ENCODE assay signal across 8 cellular contexts in the genomic region with DNA sequence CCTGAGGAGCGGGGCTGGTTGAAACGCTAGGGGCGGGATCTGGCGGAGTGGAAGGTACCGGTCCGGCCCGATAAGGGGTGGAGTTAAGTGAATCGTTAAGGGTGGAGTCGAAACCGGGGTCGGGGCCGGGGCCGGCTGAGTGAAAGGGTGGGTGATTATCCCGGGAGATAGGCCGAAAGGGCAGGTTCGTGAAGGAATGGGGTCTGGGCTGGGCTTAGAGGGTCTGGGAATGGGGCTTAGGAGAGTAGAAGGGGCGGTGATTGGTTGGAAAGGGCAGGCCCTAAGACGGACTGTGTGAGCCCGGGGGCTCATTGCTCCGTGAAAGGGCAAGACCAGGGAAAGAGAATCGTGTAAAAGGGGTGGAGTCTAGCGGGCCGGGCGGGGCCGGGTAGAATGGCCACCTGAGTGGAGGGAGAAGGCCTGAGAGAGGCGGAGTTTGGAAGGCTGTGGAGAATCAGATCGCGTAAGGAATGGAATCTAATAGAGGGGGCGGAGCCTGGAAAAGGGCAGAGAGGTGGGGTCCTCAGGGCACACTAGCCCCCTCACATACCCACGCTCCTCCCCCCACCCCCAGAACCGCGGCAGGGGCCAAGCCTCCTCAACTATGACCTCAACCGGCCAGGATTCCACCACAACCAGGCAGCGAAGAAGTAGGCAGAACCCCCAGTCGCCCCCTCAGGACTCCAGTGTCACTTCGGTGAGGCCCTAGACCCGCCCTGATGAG. TPM values are rescaled to one million over a fixed set of nuclear protein-coding genes. Genes with fewer than 3 reads are reported as not detected.
A peak's percentile ranks its signal among the peaks of the same experiment; 100 is the strongest.
DNase-seq lines count a peak whose midpoint lies in the region; ATAC-seq and TF ChIP-seq lines count a peak whose summit lies in the region.

No MANE protein-coding gene starts in this region.

- H3K4me1 ChIP-seq in IMR-90 (ENCODE audit: control insufficient read depth, insufficient read depth, low read length): 0 out of 2 replicates have a peak, but pooled peaks cover 3% of the 10 kb centered on the region
- H3K4me1 ChIP-seq in thoracic aorta (ENCODE audit: control insufficient read depth in 1 of 2, low read depth in 2 of 2): no peaks in the 10 kb centered on the region

- H4K8ac ChIP-seq in IMR-90 (ENCODE audit: low read depth in 2 of 2, low read length in 2 of 2): peak overlapping the region; percentile 78 to 90

- peak overlapping the region; percentile 32 for H3K4me2 ChIP-seq in IMR-90 (ENCODE audit: low read depth, low read length)

- no peak for TF ChIP-seq CTCF in IMR-90 (conservative IDR thresholded peaks at IDR 0.05; ENCODE audit: low read depth, low read length)
- TF ChIP-seq CTCF in fibroblast of the aortic adventitia (IDR thresholded peaks at IDR 0.05; ENCODE audit: insufficient read depth, low read length): no peak
- TF ChIP-seq CTCF in neural crest cell (conservative IDR thresholded peaks at IDR 0.05): no peak
- TF ChIP-seq CTCF in thoracic aorta (IDR thresholded peaks at IDR 0.05): no peak

- peak overlapping the region; percentile 67; the same call in 1 of the 2 replicates for H3K14ac ChIP-seq in IMR-90 (replicated peaks; ENCODE audit: low read depth, low read length)

- H3K27me3 ChIP-seq in IMR-90 (ENCODE audit: control insufficient read depth, insufficient read depth, low read length) (no peaks in the 10 kb centered on the region), thoracic aorta (replicated peaks; ENCODE audit: insufficient read depth) (no peaks in the 10 kb centered on the region)

- H2AK9ac ChIP-seq in IMR-90 (replicated peaks; ENCODE audit: low read depth, low read length, poor library complexity): peak overlapping the region; percentile 7

- peak overlapping the region; percentile 66 for H2BK5ac ChIP-seq in IMR-90 (ENCODE audit: low read depth, low read length, poor library complexity, severe bottlenecking)

- H4K20me1 ChIP-seq in IMR-90 (ENCODE audit: insufficient read depth, low read length): no peaks in the 10 kb centered on the region

- H3K9me1 ChIP-seq in IMR-90 (ENCODE audit: insufficient read depth, low read length): peaks cover 10% of the 10 kb centered on the region; the same call in 1 of the 2 replicates

- peaks cover 0 to 13% of the 10 kb centered on the region in 2 experiments; a peak in 1 of 4 replicates for H3K79me1 ChIP-seq in IMR-90 (ENCODE audit: low read depth in 1 of 2, low read length in 2 of 2)

- peak overlapping the region; percentile 89 for H2AFZ ChIP-seq in IMR-90 (replicated peaks; ENCODE audit: low read length, poor library complexity)

- BruUV-seq in IMR-90 (replicated peaks; lab: Mats Ljungman, UMichigan): no TSS peak

- DNase-seq in Daoy (ENCODE audit: low read depth) (peak; percentile 83), IMR-90 (peak; percentile 60), OCI-M1 (lab: John Stamatoyannopoulos, UW) (peak; percentile 95), fibroblast of the aortic adventitia (ENCODE audit: low read depth) (peak; percentile 68), neural crest cell (ENCODE audit: low read depth, low spot score) (peak; percentile 61), thoracic aorta (ENCODE audit: low spot score) (peak; percentile 65)

- peaks cover 28% of the 10 kb centered on the region for H3K36me3 Mint-ChIP-seq in activated T-helper 17 cell treated with anti-CD3 and anti-CD28 coated beads, Interleukin-2, amount 50 U/mL, for 72 hours (ENCODE audit: low read depth)
- peaks cover 12% of the 10 kb centered on the region for H3K36me3 Mint-ChIP-seq in neural crest cell (ENCODE audit: low read depth)

- H3K4me1 Mint-ChIP-seq in activated T-helper 17 cell treated with anti-CD3 and anti-CD28 coated beads, Interleukin-2, amount 50 U/mL, for 72 hours: peaks cover 5% of the 10 kb centered on the region
- H3K4me1 Mint-ChIP-seq in neural crest cell: peaks cover 21% of the 10 kb centered on the region

- in situ Hi-C loops in IMR-90 (cut with MboI; ENCODE audit: low sequenced_read_pairs): no loop called here

- H3K4me3 Mint-ChIP-seq in activated T-helper 17 cell treated with anti-CD3 and anti-CD28 coated beads, Interleukin-2, amount 50 U/mL, for 72 hours: peak overlapping the region; percentile 99
- H3K4me3 Mint-ChIP-seq in neural crest cell: peak overlapping the region; percentile 96

- H4K91ac ChIP-seq in IMR-90 (ENCODE audit: insufficient read depth, low read depth, low read length): peak overlapping the region; percentile 19; the same call in 1 of the 2 replicates

- H2BK120ac ChIP-seq in IMR-90 (ENCODE audit: low read depth, low read length): no peak overlapping the region

- TF ChIP-seq POLR2A in IMR-90 (IDR thresholded peaks at IDR 0.05; ENCODE audit: low read depth, low read length): peak; percentile 63

- peak overlapping the region; percentile 87 for H3K56ac ChIP-seq in IMR-90 (ENCODE audit: extremely low read depth, insufficient read depth, low read length)

- peak overlapping the region; percentile 99 for H3K27ac Mint-ChIP-seq in activated T-helper 17 cell treated with anti-CD3 and anti-CD28 coated beads, Interleukin-2, amount 50 U/mL, for 72 hours
- peak overlapping the region; percentile 97 for H3K27ac Mint-ChIP-seq in neural crest cell (ENCODE audit: unreplicated experiment)

- peak overlapping the region; percentile 81 for H3K27ac ChIP-seq in IMR-90 (ENCODE audit: insufficient read depth, low read length)
- H3K27ac ChIP-seq in thoracic aorta: peak overlapping the region; percentile 96

- CTCF ChIA-PET in IMR-90 (lab: Yijun Ruan, JAX): no interaction called here

- no peak overlapping the region for H3K23ac ChIP-seq in IMR-90 (ENCODE audit: low read depth, low read length)

- H3K4me3 ChIP-seq in IMR-90 (ENCODE audit: insufficient read depth, low read depth, low read length) (peak overlapping the region; percentile 84), fibroblast of the aortic adventitia (ENCODE audit: low read depth, low read length) (peak overlapping the region; percentile 76), thoracic aorta (peak overlapping the region; percentile 80)

- no peaks in the 10 kb centered on the region for H3K27me3 Mint-ChIP-seq in activated T-helper 17 cell treated with anti-CD3 and anti-CD28 coated beads, Interleukin-2, amount 50 U/mL, for 72 hours
- no peaks in the 10 kb centered on the region for H3K27me3 Mint-ChIP-seq in neural crest cell (ENCODE audit: low read depth)

- peaks cover 2% of the 10 kb centered on the region; the same call in 1 of the 2 replicates for H3K36me3 ChIP-seq in IMR-90 (ENCODE audit: control insufficient read depth, insufficient read depth, low read length)
- no peaks in the 10 kb centered on the region for H3K36me3 ChIP-seq in thoracic aorta

- H3K4ac ChIP-seq in IMR-90 (ENCODE audit: low read depth, low read length): peak overlapping the region; percentile 65

- H3K9me3 Mint-ChIP-seq in activated T-helper 17 cell treated with anti-CD3 and anti-CD28 coated beads, Interleukin-2, amount 50 U/mL, for 72 hours: no peaks in the 10 kb centered on the region
- H3K9me3 Mint-ChIP-seq in neural crest cell: peaks cover 4% of the 10 kb centered on the region

- WGBS in IMR-90 (ENCODE audit: extremely low coverage in 2 of 2, insufficient read length in 1 of 2), 2 experiments: 26% methylated on average over 13 of the region's 37 CpGs; no CpG with 5 or more reads in 1 of the 2 experiments

- ATAC-seq in GM21576 (IDR thresholded peaks at IDR 0.05; ENCODE audit: unreplicated experiment) (peak; percentile 44), IMR-90 (ENCODE audit: low read depth) (peak; percentile 61), thoracic aorta (ENCODE audit: insufficient number of reproducible peaks, low FRiP score, low read depth) (peak; percentile 66)
- peak; percentile 57 for ATAC-seq in activated T-helper 17 cell treated with anti-CD3 and anti-CD28 coated beads, Interleukin-2, amount 50 U/mL, for 72 hours (replicated peaks)

- H2BK15ac ChIP-seq in IMR-90 (ENCODE audit: low read depth, low read length): no peak overlapping the region

- H2BK20ac ChIP-seq in IMR-90 (ENCODE audit: low read depth, low read length): no peak overlapping the region

- peak overlapping the region; percentile 11; the same call in 1 of the 2 replicates for H2AK5ac ChIP-seq in IMR-90 (ENCODE audit: low read depth, low read length)

- intact Hi-C loops in IMR-90 (cut with micrococcal nuclease): loop anchor here (10.0 kb wide), 1 partner anchor 907 kb away; no protein-coding TSS in a partner anchor

- H4K5ac ChIP-seq in IMR-90 (ENCODE audit: low read depth, low read length): peak overlapping the region; percentile 62

- TF ChIP-seq RAD21 in IMR-90 (IDR thresholded peaks at IDR 0.05; ENCODE audit: low read length): no peak

- peak overlapping the region; percentile 42; the same call in 1 of the 2 replicates for H3K18ac ChIP-seq in IMR-90 (ENCODE audit: low read depth, low read length)

- H3K9me3 ChIP-seq in IMR-90 (ENCODE audit: control insufficient read depth, insufficient read depth, low read length) (no peaks in the 10 kb centered on the region), thoracic aorta (no peaks in the 10 kb centered on the region)

- H3K9ac ChIP-seq in IMR-90 (ENCODE audit: low read depth, low read length): peak overlapping the region; percentile 69

- dilution Hi-C loops in IMR-90 (cut with HindIII; ENCODE audit: low sequenced_read_pairs, unreplicated experiment): no loop called here

- POLR2A ChIA-PET in IMR-90 (lab: Charles Lee; ENCODE audit: unreplicated experiment): no interaction called here

RNA-seq across cellular contexts. Expression of a gene that starts 0.4 kb away (rescaled TPM):
- 18.9 and 40.9 TPM in 2 replicates for total RNA-seq in Daoy (2014; rRNA removed; shearing (Covaris generic))
- total RNA-seq in IMR-90 (2012; rRNA removed): 14.7 and 16.8 TPM in 2 replicates
- 26.3 and 27.7 TPM in 2 replicates for polyA plus RNA-seq in IMR-90 (2012; rRNA removed)
- polyA plus RNA-seq in IMR-90 (2012; cell fraction: cytosol; rRNA removed): 8.5 and 8.9 TPM in 2 replicates
- 273 and 300 TPM in 2 replicates for polyA plus RNA-seq in IMR-90 (2012; cell fraction: nucleus; rRNA removed; ENCODE audit: low replicate concordance)
- 100 to 1,000 TPM in 1 of 2 donors, 10 to 100 TPM in 1; 62.0 to 121 TPM for total RNA-seq in activated T-helper 17 cell treated with anti-CD3 and anti-CD28 coated beads, Interleukin-2, amount 50 U/mL, for 72 hours
- 17.3 and 33.7 TPM in 2 replicates for total RNA-seq in fibroblast of the aortic adventitia (ENCODE audit: low replicate concordance)
- total RNA-seq in neural crest cell: 177 and 183 TPM in 2 replicates
- total RNA-seq in thoracic aorta: 100 to 1,000 TPM; 123 to 125 TPM

RNA-seq across cellular contexts. Expression of a gene that starts 15.9 kb away (rescaled TPM):
- total RNA-seq in Daoy (2014; rRNA removed; shearing (Covaris generic)): not detected in 2 replicates
- total RNA-seq in IMR-90 (2012; rRNA removed) (not detected in 2 replicates), fibroblast of the aortic adventitia (ENCODE audit: low replicate concordance) (not detected in 2 replicates), neural crest cell (not detected in 2 replicates), thoracic aorta (1 to 10 TPM in 1 of 2 donors, not detected in 1; 1.4 TPM)
- polyA plus RNA-seq in IMR-90 (2012; rRNA removed): not detected in 2 replicates
- polyA plus RNA-seq in IMR-90 (2012; cell fraction: cytosol; rRNA removed): not detected in 2 replicates
- not detected in 2 replicates for polyA plus RNA-seq in IMR-90 (2012; cell fraction: nucleus; rRNA removed; ENCODE audit: low replicate concordance)
- total RNA-seq in activated T-helper 17 cell treated with anti-CD3 and anti-CD28 coated beads, Interleukin-2, amount 50 U/mL, for 72 hours: not detected

RNA-seq across cellular contexts. Expression of a gene that starts 24.1 kb away (rescaled TPM):
- total RNA-seq in Daoy (2014; rRNA removed; shearing (Covaris generic)): not detected in 2 replicates
- total RNA-seq in IMR-90 (2012; rRNA removed): not detected in 2 replicates
- not detected in 2 replicates for polyA plus RNA-seq in IMR-90 (2012; rRNA removed)
- not detected in 2 replicates for polyA plus RNA-seq in IMR-90 (2012; cell fraction: cytosol; rRNA removed)
- 0.14 and 0.58 TPM in 2 replicates for polyA plus RNA-seq in IMR-90 (2012; cell fraction: nucleus; rRNA removed; ENCODE audit: low replicate concordance)
- total RNA-seq in activated T-helper 17 cell treated with anti-CD3 and anti-CD28 coated beads, Interleukin-2, amount 50 U/mL, for 72 hours: under 1 TPM in 1 of 2 donors, not detected in 1; 0.26 TPM
- not detected in 2 replicates for total RNA-seq in fibroblast of the aortic adventitia (ENCODE audit: low replicate concordance)
- 0.49 and 0.50 TPM in 2 replicates for total RNA-seq in neural crest cell
- total RNA-seq in thoracic aorta: not detected

RNA-seq across cellular contexts. Expression of a gene that starts 33.2 kb away (rescaled TPM):
- total RNA-seq in Daoy (2014; rRNA removed; shearing (Covaris generic)): 28.7 and 32.1 TPM in 2 replicates
- total RNA-seq in IMR-90 (2012; rRNA removed) (not detected in 2 replicates), fibroblast of the aortic adventitia (ENCODE audit: low replicate concordance) (not detected in 2 replicates), neural crest cell (9.3 and 12.7 TPM in 2 replicates), thoracic aorta (1 to 10 TPM; 1.8 to 3.0 TPM)
- polyA plus RNA-seq in IMR-90 (2012; rRNA removed): 0.12 and 0.24 TPM in 2 replicates
- 0.40 and 0.83 TPM in 2 replicates for polyA plus RNA-seq in IMR-90 (2012; cell fraction: cytosol; rRNA removed)
- polyA plus RNA-seq in IMR-90 (2012; cell fraction: nucleus; rRNA removed; ENCODE audit: low replicate concordance): 0.12 TPM in 1 of 2 replicates, not detected in the other
- total RNA-seq in activated T-helper 17 cell treated with anti-CD3 and anti-CD28 coated beads, Interleukin-2, amount 50 U/mL, for 72 hours: 1 to 10 TPM; 3.7 to 4.7 TPM

RNA-seq across cellular contexts. Expression of a gene that starts 40.7 kb away (rescaled TPM):
- total RNA-seq in Daoy (2014; rRNA removed; shearing (Covaris generic)): not detected in 2 replicates
- total RNA-seq in IMR-90 (2012; rRNA removed) (not detected in 2 replicates), fibroblast of the aortic adventitia (ENCODE audit: low replicate concordance) (not detected in 2 replicates), neural crest cell (not detected in 2 replicates), thoracic aorta (not detected)
- not detected in 2 replicates for polyA plus RNA-seq in IMR-90 (2012; rRNA removed)
- polyA plus RNA-seq in IMR-90 (2012; cell fraction: cytosol; rRNA removed): not detected in 2 replicates
- polyA plus RNA-seq in IMR-90 (2012; cell fraction: nucleus; rRNA removed; ENCODE audit: low replicate concordance): not detected in 2 replicates
- total RNA-seq in activated T-helper 17 cell treated with anti-CD3 and anti-CD28 coated beads, Interleukin-2, amount 50 U/mL, for 72 hours: not detected

Comparison
In these comparisons a context has a peak if more than half of its experiments do, and no peak if none do; other contexts are left out.
1. Peak in every context shown above with its lines: DNase-seq, ATAC-seq, H3K4me3 ChIP-seq and H3K27ac ChIP-seq.